In the genomic region with DNA sequence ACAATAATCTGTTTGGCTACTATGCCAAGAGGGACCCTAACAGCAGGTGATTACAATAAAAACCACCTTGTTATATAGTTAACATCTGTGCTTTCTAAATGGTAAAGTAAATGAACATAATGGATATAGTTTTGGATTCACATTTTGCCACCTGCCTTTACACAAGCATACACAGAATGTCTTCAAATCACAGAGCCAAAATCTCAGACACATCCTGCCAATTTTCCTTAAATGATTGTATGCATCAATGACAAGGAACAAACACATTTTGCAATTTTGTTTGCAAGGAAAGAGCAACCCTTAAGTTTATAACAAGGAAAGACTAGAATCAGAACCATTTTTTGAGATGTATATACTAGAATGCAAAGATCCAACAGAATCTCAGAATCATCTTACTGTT, we compare ENCODE assay signal across 20 cellular contexts.
DNase-seq lines count a peak whose midpoint lies in the region; ATAC-seq and TF ChIP-seq lines count a peak whose summit lies in the region.
"Had no signal": no experiment of that assay in that cellular context is flagged by ENCODE, and none has a peak within 500 bp of the region (broad histone marks: within the 10 kb centered on the region; RNA-seq: fewer than 3 reads in every experiment).

No MANE protein-coding gene starts in this region.

- H3F3A ChIP-seq in neural progenitor cell (ENCODE audit: low read depth): no peaks in the 10 kb centered on the region

- no peaks in the 10 kb centered on the region for H3K27me3 Mint-ChIP-seq in neural progenitor cell (ENCODE audit: insufficient read depth, low read depth)
- H3K27me3 Mint-ChIP-seq: CD4-positive, alpha-beta memory T cell had no signal

- peak; percentile 43 for DNase-seq in NCI-H2029 treated with DMSO at 0.1 percent for 48 hours (lab: John Stamatoyannopoulos, UW)
- no peak for DNase-seq in NCI-H2029 (lab: John Stamatoyannopoulos, UW)
- DNase-seq in NCI-H2081 (lab: John Stamatoyannopoulos, UW): peak; percentile 56 to 87
- peak; percentile 89 for DNase-seq in NCI-H748 (lab: John Stamatoyannopoulos, UW; ENCODE audit: unreplicated experiment)
- DNase-seq in neural progenitor cell (ENCODE audit: low spot score): no peak
- DNase-seq in left cardiac atrium: no peak
- DNase-seq in sigmoid colon: no peak
- DNase-seq in foreskin keratinocyte: no peak
- DNase-seq: CD4-positive, alpha-beta memory T cell; EL; GOT3; IMR-90; Karpas-422; MG63; NCI-H510A; NK-92 treated with Interleukin-12 subunit alpha and Interleukin-12 subunit beta, amount 100 ng/mL, for 24 hours; OCI-M1; SW 1271 had no signal

- H3K9ac ChIP-seq in neural progenitor cell: no peak overlapping the region

- H3K36me3 ChIP-seq in neural progenitor cell (no peaks in the 10 kb centered on the region), sigmoid colon (no peaks in the 10 kb centered on the region)
- H3K36me3 ChIP-seq: MG63, SJSA1 had no signal

- no peaks in the 10 kb centered on the region for H3K36me3 Mint-ChIP-seq in neural progenitor cell
- H3K36me3 Mint-ChIP-seq: CD4-positive, alpha-beta memory T cell had no signal

- H3K4me3 ChIP-seq in neural progenitor cell (no peak overlapping the region), sigmoid colon (no peak overlapping the region)
- H3K4me3 ChIP-seq: MG63, SJSA1 had no signal

- H3K79me2 ChIP-seq in neural progenitor cell (ENCODE audit: low read depth): no peaks in the 10 kb centered on the region

- H3K27me3 ChIP-seq in neural progenitor cell (no peaks in the 10 kb centered on the region), sigmoid colon (no peaks in the 10 kb centered on the region), foreskin keratinocyte (no peaks in the 10 kb centered on the region)
- H3K27me3 ChIP-seq: MG63, SJSA1 had no signal

- TF ChIP-seq CTCF in neural progenitor cell (IDR thresholded peaks at IDR 0.05) (no peak), sigmoid colon (IDR thresholded peaks at IDR 0.05) (no peak), foreskin keratinocyte (conservative IDR thresholded peaks at IDR 0.05) (no peak)

- peak overlapping the region; percentile 17 for H2AFZ ChIP-seq in neural progenitor cell (replicated peaks)

- H4K20me1 ChIP-seq in neural progenitor cell (ENCODE audit: low read depth): no peaks in the 10 kb centered on the region

- no peak overlapping the region for H3K4me3 Mint-ChIP-seq in neural progenitor cell
- H3K4me3 Mint-ChIP-seq: CD4-positive, alpha-beta memory T cell had no signal

- H3K27ac ChIP-seq in neural progenitor cell: no peak overlapping the region
- H3K27ac ChIP-seq in sigmoid colon: no peak overlapping the region
- H3K27ac ChIP-seq in foreskin keratinocyte: no peak overlapping the region
- H3K27ac ChIP-seq: RWPE1, SJSA1 had no signal

- no peak for TF ChIP-seq POLR2A in sigmoid colon (IDR thresholded peaks at IDR 0.05)

- H3K4me1 ChIP-seq in neural progenitor cell (no peaks in the 10 kb centered on the region), sigmoid colon (no peaks in the 10 kb centered on the region), foreskin keratinocyte (no peaks in the 10 kb centered on the region)
- H3K4me1 ChIP-seq: SJSA1 had no signal

- no peaks in the 10 kb centered on the region for H3K4me1 Mint-ChIP-seq in neural progenitor cell
- H3K4me1 Mint-ChIP-seq: CD4-positive, alpha-beta memory T cell had no signal

- intact Hi-C loops in left cardiac atrium (cut with DNase I): no loop called here
- intact Hi-C loops in sigmoid colon (cut with DNase I): no loop called here

- H3K9me3 ChIP-seq in neural progenitor cell (ENCODE audit: low read depth) (no peaks in the 10 kb centered on the region), sigmoid colon (no peaks in the 10 kb centered on the region)
- H3K9me3 ChIP-seq: MG63, SJSA1 had no signal

- TF ChIP-seq EP300 in sigmoid colon (IDR thresholded peaks at IDR 0.05): no peak

- no peak overlapping the region for H3K27ac Mint-ChIP-seq in neural progenitor cell
- H3K27ac Mint-ChIP-seq: CD4-positive, alpha-beta memory T cell had no signal

- ATAC-seq in left cardiac atrium (no peak), foreskin keratinocyte (no peak)

- H3K9me3 Mint-ChIP-seq in neural progenitor cell: no peaks in the 10 kb centered on the region

- H3K4me2 ChIP-seq in neural progenitor cell: no peak overlapping the region

Comparison
In these comparisons a context has a peak if more than half of its experiments do, and no peak if none do; other contexts are left out.
1. DNase-seq: peak in NCI-H2029 treated with DMSO at 0.1 percent for 48 hours (single experiment), NCI-H2081 (2 of 2) and NCI-H748 (single experiment); none in NCI-H2029 (single experiment), neural progenitor cell (single experiment), left cardiac atrium (single experiment), sigmoid colon (single experiment) and foreskin keratinocyte (0 of 2).